Comparison of ENCODE assay signal across 9 cellular contexts in genomic region chr7:3028071-3028766, GRCh38. TPM values are rescaled to one million over a fixed set of nuclear protein-coding genes. Genes with fewer than 3 reads are reported as not detected.
A peak's percentile ranks its signal among the peaks of the same experiment; 100 is the strongest.
DNase-seq lines count a peak whose midpoint lies in the region; ATAC-seq and TF ChIP-seq lines count a peak whose summit lies in the region.
"Had no signal": no experiment of that assay in that cellular context is flagged by ENCODE, and none has a peak within 500 bp of the region (broad histone marks: within the 10 kb centered on the region; RNA-seq: fewer than 3 reads in every experiment).

No MANE protein-coding gene starts in this region.

- DNase-seq in GM12865 (ENCODE audit: low read depth) = peak; percentile 16
- DNase-seq in activated CD4-positive, alpha-beta T cell treated with anti-CD3 and anti-CD28 coated beads, Interleukin-2, amount 10 ng/mL, durations not matched to agents 24 days and 14 days = peak; percentile 68
- peak; percentile 30 for DNase-seq in epithelial cell of proximal tubule (ENCODE audit: low read depth)
- DNase-seq in skeletal muscle cell (ENCODE audit: low read depth) = peak; percentile 4

- H3K27ac Mint-ChIP-seq in activated CD4-positive, alpha-beta T cell treated with anti-CD3 and anti-CD28 coated beads, Interleukin-2, amount 10 ng/mL, durations not matched to agents 24 days and 14 days = peak overlapping the region; percentile 87
- H3K27ac Mint-ChIP-seq: dendritic cell treated with granulocyte-macrophage colony-stimulating factor and Interleukin-4, amounts not matched to agents 40 ng/mL and 50 ng/mL, for 4 days had no signal

- peaks cover 74% of the 10 kb centered on the region for H3K36me3 Mint-ChIP-seq in activated CD4-positive, alpha-beta T cell treated with anti-CD3 and anti-CD28 coated beads, Interleukin-2, amount 10 ng/mL, durations not matched to agents 24 days and 14 days (ENCODE audit: low read depth)

- H3K27me3 Mint-ChIP-seq in activated CD4-positive, alpha-beta T cell treated with anti-CD3 and anti-CD28 coated beads, Interleukin-2, amount 10 ng/mL, durations not matched to agents 24 days and 14 days = no peaks in the 10 kb centered on the region

- peaks cover 34% of the 10 kb centered on the region for H3K4me1 Mint-ChIP-seq in activated CD4-positive, alpha-beta T cell treated with anti-CD3 and anti-CD28 coated beads, Interleukin-2, amount 10 ng/mL, durations not matched to agents 24 days and 14 days

- no peak for TF ChIP-seq CTCF in GM12865 (IDR thresholded peaks at IDR 0.05; ENCODE audit: insufficient read depth, low read depth, low read length, missing control alignments)
- no peak for TF ChIP-seq CTCF in epithelial cell of proximal tubule (conservative IDR thresholded peaks at IDR 0.05; ENCODE audit: low read depth, low read length)

- intact Hi-C loops in activated CD4-positive, alpha-beta T cell treated with anti-CD3 and anti-CD28 coated beads, Interleukin-2, amount 10 ng/mL, durations not matched to agents 24 days and 14 days (cut with micrococcal nuclease) = loop anchor here (1.0 to 5.0 kb wide), 4 partner anchors 15 to 71 kb away; partner anchors contain the start of gene CARD11

- H3K4me3 Mint-ChIP-seq in activated CD4-positive, alpha-beta T cell treated with anti-CD3 and anti-CD28 coated beads, Interleukin-2, amount 10 ng/mL, durations not matched to agents 24 days and 14 days = peak overlapping the region; percentile 66
- H3K4me3 Mint-ChIP-seq: dendritic cell treated with granulocyte-macrophage colony-stimulating factor and Interleukin-4, amounts not matched to agents 40 ng/mL and 50 ng/mL, for 4 days had no signal

- H3K4me3 ChIP-seq in GM12865 (ENCODE audit: low read depth, low read length) (no peak overlapping the region; the same call in 1 of the 2 replicates), epithelial cell of proximal tubule (ENCODE audit: low read depth, low read length) (peak overlapping the region; percentile 14), skeletal muscle cell (ENCODE audit: low read depth, low read length) (no peak overlapping the region)

- ATAC-seq in HG02571 (IDR thresholded peaks at IDR 0.05; ENCODE audit: unreplicated experiment) (no peak), GM21526 (IDR thresholded peaks at IDR 0.05; ENCODE audit: low FRiP score, unreplicated experiment) (no peak), GM19463 (IDR thresholded peaks at IDR 0.05; ENCODE audit: unreplicated experiment) (no peak), HG02885 (IDR thresholded peaks at IDR 0.05; ENCODE audit: poor library complexity, unreplicated experiment) (no peak)

- peaks cover 9% of the 10 kb centered on the region for H3K9me3 Mint-ChIP-seq in activated CD4-positive, alpha-beta T cell treated with anti-CD3 and anti-CD28 coated beads, Interleukin-2, amount 10 ng/mL, durations not matched to agents 24 days and 14 days

RNA-seq across cellular contexts. Expression of gene CARD11, which starts 15.4 kb away (rescaled TPM):
- total RNA-seq in activated CD4-positive, alpha-beta T cell treated with anti-CD3 and anti-CD28 coated beads, Interleukin-2, amount 10 ng/mL, durations not matched to agents 24 days and 14 days = 93.4 and 96.2 TPM in 2 replicates
- 18.7 and 22.9 TPM in 2 replicates for total RNA-seq in epithelial cell of proximal tubule

Comparison
In these comparisons a context has a peak if more than half of its experiments do, and no peak if none do; other contexts are left out.
1. DNase-seq: peak in every context shown above with its lines; median percentile 68 in activated CD4-positive, alpha-beta T cell treated with anti-CD3 and anti-CD28 coated beads, Interleukin-2, amount 10 ng/mL, durations not matched to agents 24 days and 14 days; 30 in epithelial cell of proximal tubule; 16 in GM12865; 4 in skeletal muscle cell.